ENCODE assay signal across 1 cellular context in the genomic region with DNA sequence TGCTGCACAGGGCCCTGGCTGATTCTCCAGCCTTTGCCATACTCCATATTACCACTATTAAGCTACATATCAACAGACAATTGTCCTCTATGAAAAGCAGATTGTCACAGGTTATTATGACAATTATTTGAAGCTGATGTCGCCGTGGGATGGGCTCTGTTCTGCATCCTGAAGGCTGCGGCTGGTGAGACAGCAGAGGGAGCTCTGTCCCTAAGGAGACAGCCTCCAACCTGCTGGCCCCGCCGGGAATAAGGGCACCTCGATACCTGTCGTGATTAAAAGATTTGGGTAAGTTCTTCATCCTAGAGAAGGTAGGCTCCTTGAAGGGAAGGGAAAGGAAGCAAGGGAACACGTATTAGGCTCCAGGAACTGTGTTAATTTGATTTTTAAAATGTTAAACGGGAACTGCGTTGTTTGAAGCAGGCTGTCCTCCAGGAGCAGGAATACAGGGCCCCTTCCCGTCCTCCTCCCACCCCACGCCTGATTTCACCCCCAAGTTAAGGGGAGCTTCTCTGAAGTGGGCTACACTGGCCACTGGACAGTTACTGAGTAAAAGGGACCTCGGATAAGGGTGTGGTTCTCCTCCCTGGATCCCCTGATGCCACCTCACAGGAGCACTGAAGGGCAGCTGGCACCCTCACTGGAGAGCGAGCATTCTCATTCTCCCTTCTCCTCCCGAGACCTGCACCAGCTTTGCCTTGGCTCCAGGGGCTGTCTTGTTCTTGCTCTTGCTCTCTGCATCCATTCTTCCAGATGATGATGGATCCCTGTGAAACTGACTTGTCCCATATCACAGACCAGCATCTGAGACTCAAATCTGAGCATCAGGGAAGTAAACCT.
TF ChIP-seq lines count a peak whose summit lies in the region.

No MANE protein-coding gene starts in this region.

TF ChIP-seq in H1, 55 proteins besides CTCF, POLR2A, EP300 and RAD21:
- no peak for TF ChIP-seq SP4 (IDR thresholded peaks at IDR 0.05; ENCODE audit: low read length)
- TF ChIP-seq POLR2AphosphoS5 (IDR thresholded peaks at IDR 0.05; ENCODE audit: low read depth, low read length) = no peak
- TF ChIP-seq SIX5 (IDR thresholded peaks at IDR 0.05; ENCODE audit: low read depth, low read length) = no peak
- TF ChIP-seq PHF8 (conservative IDR thresholded peaks at IDR 0.05; ENCODE audit: low read depth, low read length) = no peak
- TF ChIP-seq JUND (IDR thresholded peaks at IDR 0.05; ENCODE audit: low read length) = no peak
- TF ChIP-seq CREB1 (IDR thresholded peaks at IDR 0.05) = no peak
- no peak for TF ChIP-seq USF2 (IDR thresholded peaks at IDR 0.05; ENCODE audit: low read length)
- no peak for TF ChIP-seq GTF2F1 (IDR thresholded peaks at IDR 0.05; ENCODE audit: borderline replicate concordance, low read depth, low read length)
- no peak for TF ChIP-seq E2F6 (IDR thresholded peaks at IDR 0.05)
- TF ChIP-seq SUZ12 (IDR thresholded peaks at IDR 0.05; ENCODE audit: low read length) = no peak
- TF ChIP-seq GABPA (IDR thresholded peaks at IDR 0.05; ENCODE audit: borderline replicate concordance, insufficient read depth, low read length) = no peak
- TF ChIP-seq KDM5A (IDR thresholded peaks at IDR 0.05; ENCODE audit: low read length) = no peak
- no peak for TF ChIP-seq TCF12 (IDR thresholded peaks at IDR 0.05; ENCODE audit: low read depth, low read length)
- no peak for TF ChIP-seq TBP (IDR thresholded peaks at IDR 0.05; ENCODE audit: low read depth, low read length)
- no peak for TF ChIP-seq KDM1A (IDR thresholded peaks at IDR 0.05; ENCODE audit: borderline replicate concordance, low read length)
- no peak for TF ChIP-seq TAF1 (IDR thresholded peaks at IDR 0.05; ENCODE audit: low read depth, low read length)
- TF ChIP-seq ATF3 (IDR thresholded peaks at IDR 0.05; ENCODE audit: insufficient read depth, low read depth, low read length) = no peak
- TF ChIP-seq, protein P1, sequence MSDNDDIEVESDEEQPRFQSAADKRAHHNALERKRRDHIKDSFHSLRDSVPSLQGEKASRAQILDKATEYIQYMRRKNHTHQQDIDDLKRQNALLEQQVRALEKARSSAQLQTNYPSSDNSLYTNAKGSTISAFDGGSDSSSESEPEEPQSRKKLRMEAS (IDR thresholded peaks at IDR 0.05) = no peak
- TF ChIP-seq ZNF274 (IDR thresholded peaks at IDR 0.05; ENCODE audit: borderline replicate concordance, extremely low read depth, low read length) = no peak
- TF ChIP-seq TAF7 (optimal IDR thresholded peaks at IDR 0.05; ENCODE audit: borderline replicate concordance, low read depth, low read length) = no peak
